ENCODE assay signal across 2 cellular contexts in genomic region chr6:33206864-33207568, GRCh38.
TF ChIP-seq lines count a peak whose summit lies in the region.

No MANE protein-coding gene starts in this region.

TF ChIP-seq in H1, 55 proteins besides CTCF, POLR2A, EP300 and RAD21:
- TF ChIP-seq EZH2 (IDR thresholded peaks at IDR 0.05; ENCODE audit: low read depth, low read length, severe bottlenecking) (peak; percentile 16), PHF8 (conservative IDR thresholded peaks at IDR 0.05; ENCODE audit: low read depth, low read length) (no peak), TAF1 (IDR thresholded peaks at IDR 0.05; ENCODE audit: low read depth, low read length) (no peak), KDM1A (IDR thresholded peaks at IDR 0.05; ENCODE audit: borderline replicate concordance, low read length) (no peak), CBX5 (IDR thresholded peaks at IDR 0.05; ENCODE audit: low read depth, low read length) (no peak)

TF ChIP-seq in GM12891, 5 proteins besides CTCF, POLR2A, EP300 and RAD21:
- TF ChIP-seq PAX5 (IDR thresholded peaks at IDR 0.05; ENCODE audit: insufficient read depth, low read length, severe bottlenecking): no peak
- TF ChIP-seq TAF1 (IDR thresholded peaks at IDR 0.05; ENCODE audit: low read depth, low read length): no peak
- no peak for TF ChIP-seq POU2F2 (IDR thresholded peaks at IDR 0.05; ENCODE audit: low read depth, low read length)
- no peak for TF ChIP-seq SPI1 (IDR thresholded peaks at IDR 0.05; ENCODE audit: low read depth, low read length)
- TF ChIP-seq POLR2AphosphoS5 (IDR thresholded peaks at IDR 0.05; ENCODE audit: low read depth, low read length): no peak
